Comparison of ENCODE assay signal across 10 cellular contexts in the genomic region with DNA sequence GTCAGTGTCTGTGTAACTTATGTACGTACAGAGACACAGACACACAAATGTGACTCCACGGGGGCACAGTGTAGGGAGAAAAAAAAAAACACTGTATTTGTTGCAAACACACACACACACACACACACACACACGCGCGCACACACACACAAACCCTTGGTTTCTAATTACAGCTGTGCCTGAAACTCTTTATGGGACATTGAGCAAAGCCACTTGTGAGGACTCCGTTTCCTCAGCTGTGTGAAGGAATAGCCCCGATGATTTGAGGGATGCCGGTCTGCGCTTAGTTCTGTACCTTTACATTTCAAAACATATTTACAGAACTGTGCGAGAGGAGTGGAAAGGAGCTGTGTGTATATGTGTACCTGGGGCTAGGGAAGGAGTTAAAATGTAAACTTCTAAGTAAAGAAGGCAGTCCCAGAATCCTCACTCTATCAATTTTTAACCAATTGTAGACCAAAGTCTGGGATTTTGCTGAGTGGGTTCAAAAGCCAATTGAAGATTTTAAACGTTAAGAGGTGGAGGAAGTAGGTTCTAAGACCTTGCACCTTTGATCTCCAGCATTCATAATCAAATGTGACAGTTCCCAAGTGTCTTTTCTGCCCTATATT. TPM values are rescaled to one million over a fixed set of nuclear protein-coding genes. Genes with fewer than 3 reads are reported as not detected.
DNase-seq lines count a peak whose midpoint lies in the region; ATAC-seq and TF ChIP-seq lines count a peak whose summit lies in the region.
"Had no signal": no experiment of that assay in that cellular context is flagged by ENCODE, and none has a peak within 500 bp of the region (broad histone marks: within the 10 kb centered on the region; RNA-seq: fewer than 3 reads in every experiment).

No MANE protein-coding gene starts in this region.

- H3K14ac ChIP-seq in H9 (ENCODE audit: insufficient read depth, low read length), result peak overlapping the region; percentile 51; the same call in 1 of the 2 replicates

- H3K36me3 ChIP-seq in heart right ventricle, result no peaks in the 10 kb centered on the region

- peak overlapping the region; percentile 87 for H3K4me2 ChIP-seq in H9 (ENCODE audit: insufficient read depth, insufficient read length, low read length)

- H3K4me3 ChIP-seq in heart right ventricle, result peak overlapping the region in 8 of 10 donors; percentile 3 to 40 (median 29)

- H3K4me3 Mint-ChIP-seq in H9 (peak overlapping the region; percentile 60 to 72), T-helper 17 cell (peak overlapping the region; percentile 19)
- no peak overlapping the region for H3K4me3 Mint-ChIP-seq in activated CD8-positive, alpha-beta memory T cell treated with anti-CD3 and anti-CD28 coated beads, Interleukin-2, amount 10 ng/mL, durations not matched to agents 7 days and 5 days

- H3K27ac ChIP-seq in H9 (ENCODE audit: insufficient read length, low read depth, low read length), result peak overlapping the region; percentile 88
- peak overlapping the region; percentile 6 to 100 (median 99) for H3K27ac ChIP-seq in heart right ventricle

- no peak overlapping the region for H4K8ac ChIP-seq in H9 (replicated peaks; ENCODE audit: insufficient read length, low read depth, low read length)

- no peak overlapping the region for H3T11ph ChIP-seq in H9 (ENCODE audit: low read length)

- no peak overlapping the region for H4K91ac ChIP-seq in H9 (ENCODE audit: insufficient read length, low read depth, low read length)

- no peak overlapping the region for H3K56ac ChIP-seq in H9 (ENCODE audit: insufficient read length, low read depth, low read length)

- no peaks in the 10 kb centered on the region for H3K79me1 ChIP-seq in H9 (ENCODE audit: insufficient read depth, low read depth, low read length, poor library complexity, severe bottlenecking)

- intact Hi-C loops in heart right ventricle (cut with DNase I), result loop anchor here in 2 of 10 donors (5.0 to 10.0 kb wide), 3 partner anchors 217 to 294 kb away; no protein-coding TSS in a partner anchor

- no peaks in the 10 kb centered on the region for H3K79me2 ChIP-seq in H9 (ENCODE audit: insufficient read depth, low read length)

- H2BK5ac ChIP-seq in H9 (ENCODE audit: insufficient read length, low read length), result no peak overlapping the region

- no peak overlapping the region for H2BK15ac ChIP-seq in H9 (ENCODE audit: low read depth, low read length)

- H3K9me3 ChIP-seq in H9 (ENCODE audit: control insufficient read depth, low read depth, low read length), result no peaks in the 10 kb centered on the region
- H3K9me3 ChIP-seq in T-helper 17 cell (ENCODE audit: control insufficient read depth, low read length, poor library complexity, severe bottlenecking), result no peaks in the 10 kb centered on the region
- H3K9me3 ChIP-seq in heart right ventricle, result no peaks in the 10 kb centered on the region

- H3K27me3 ChIP-seq in H9 (ENCODE audit: insufficient read depth, low read length) (no peaks in the 10 kb centered on the region), heart right ventricle (no peaks in the 10 kb centered on the region)

- no peak overlapping the region for H2AK5ac ChIP-seq in H9 (ENCODE audit: insufficient read length, low read length)

- H2BK20ac ChIP-seq in H9 (ENCODE audit: low read depth, low read length, poor library complexity, severe bottlenecking), result no peak overlapping the region

- ATAC-seq in T-helper 17 cell, result no peak
- peak in 5 of 8 donors; percentile 1 to 32 (median 5) for ATAC-seq in heart right ventricle
- ATAC-seq in activated CD8-positive, alpha-beta memory T cell treated with anti-CD3 and anti-CD28 coated beads, Interleukin-2, amount 10 ng/mL, durations not matched to agents 7 days and 5 days, result no peak
- ATAC-seq in GM21529 (IDR thresholded peaks at IDR 0.05; ENCODE audit: unreplicated experiment), result no peak

- no peak overlapping the region for H3K23ac ChIP-seq in H9 (ENCODE audit: insufficient read length, low read depth, low read length)

- no CpG with 5 or more reads among the region's 11 CpGs for WGBS in H9 (ENCODE audit: extremely low coverage, insufficient read length, low lambda C conversion rate)
- 21 to 39% methylated on average over 11 of the region's 11 CpGs for WGBS in heart right ventricle, 2 donors

- no peaks in the 10 kb centered on the region for H3K36me3 Mint-ChIP-seq in H9 (ENCODE audit: insufficient read depth in 1 of 3, low read depth in 3 of 3)
- H3K36me3 Mint-ChIP-seq in T-helper 17 cell (ENCODE audit: low read depth), result no peaks in the 10 kb centered on the region
- H3K36me3 Mint-ChIP-seq in activated CD8-positive, alpha-beta memory T cell treated with anti-CD3 and anti-CD28 coated beads, Interleukin-2, amount 10 ng/mL, durations not matched to agents 7 days and 5 days, result peaks cover 3% of the 10 kb centered on the region

- peak overlapping the region; percentile 69 to 93 (median 72); a peak in 6 of 7 replicates for H3K27ac Mint-ChIP-seq in H9
- H3K27ac Mint-ChIP-seq in T-helper 17 cell, result peak overlapping the region; percentile 6
- H3K27ac Mint-ChIP-seq in activated CD8-positive, alpha-beta memory T cell treated with anti-CD3 and anti-CD28 coated beads, Interleukin-2, amount 10 ng/mL, durations not matched to agents 7 days and 5 days, result no peak overlapping the region

- H2BK120ac ChIP-seq in H9 (ENCODE audit: low read depth, low read length, poor library complexity, severe bottlenecking), result no peak overlapping the region

- CTCF ChIA-PET in activated CD8-positive, alpha-beta memory T cell treated with anti-CD3 and anti-CD28 coated beads, Interleukin-2, amount 10 ng/mL, durations not matched to agents 7 days and 5 days (lab: Charles Lee), result interaction anchor here (0.7 to 6.3 kb wide), 8 partner anchors 9 to 1204 kb away, joined by 3 to 112 read pairs (median 4); no protein-coding TSS in a partner anchor

- H3K18ac ChIP-seq in H9 (ENCODE audit: insufficient read length, low read depth, low read length), result peak overlapping the region; percentile 28

- H3K23me2 ChIP-seq in H9 (ENCODE audit: insufficient read length, low read depth, low read length, poor library complexity, severe bottlenecking), result peaks cover 12% of the 10 kb centered on the region

- H2BK12ac ChIP-seq in H9 (ENCODE audit: insufficient read length, low read depth, low read length), result no peak overlapping the region

- peak overlapping the region; percentile 35 for H2AFZ ChIP-seq in H9 (ENCODE audit: low read length)

- no peaks in the 10 kb centered on the region for H4K20me1 ChIP-seq in H9 (ENCODE audit: control insufficient read depth, insufficient read depth, insufficient read length)

- H3K4ac ChIP-seq in H9 (ENCODE audit: low read depth, low read length), result no peak overlapping the region

- H3K4me1 ChIP-seq in H9 (ENCODE audit: insufficient read depth, low read length), result peaks cover 7% of the 10 kb centered on the region; the same call in 1 of the 2 replicates
- peaks cover 0 to 39% (median 15%) of the 10 kb centered on the region in 9 donors for H3K4me1 ChIP-seq in heart right ventricle

- H3K4me1 Mint-ChIP-seq in H9 (peaks cover 56% of the 10 kb centered on the region in 2 experiments), T-helper 17 cell (peaks cover 20% of the 10 kb centered on the region)
- peaks cover 45% of the 10 kb centered on the region for H3K4me1 Mint-ChIP-seq in activated CD8-positive, alpha-beta memory T cell treated with anti-CD3 and anti-CD28 coated beads, Interleukin-2, amount 10 ng/mL, durations not matched to agents 7 days and 5 days

- DNase-seq in H9, result peak; percentile 65
- no peak for DNase-seq in T-helper 17 cell
- DNase-seq in heart right ventricle, result no peak
- peak; percentile 68 for DNase-seq in renal cortical epithelial cell (ENCODE audit: low read depth)
- DNase-seq in GDM1 (lab: John Stamatoyannopoulos, UW), result no peak
- no peak for DNase-seq in activated CD8-positive, alpha-beta memory T cell treated with anti-CD3 and anti-CD28 coated beads, Interleukin-2, amount 10 ng/mL, durations not matched to agents 7 days and 5 days
- DNase-seq in activated CD4-positive, CD25-positive, alpha-beta regulatory T cell treated with anti-CD3 and anti-CD28 coated beads, Interleukin-2, amount 50 U/mL, for 72 hours, result no peak
- DNase-seq: kidney glomerular epithelial cell had no signal

- H3K27me3 Mint-ChIP-seq in H9 (ENCODE audit: low read depth) (no peaks in the 10 kb centered on the region), T-helper 17 cell (no peaks in the 10 kb centered on the region)
- no peaks in the 10 kb centered on the region for H3K27me3 Mint-ChIP-seq in activated CD8-positive, alpha-beta memory T cell treated with anti-CD3 and anti-CD28 coated beads, Interleukin-2, amount 10 ng/mL, durations not matched to agents 7 days and 5 days

- TF ChIP-seq CTCF in H9 (conservative IDR thresholded peaks at IDR 0.05), result no peak
- no peak for TF ChIP-seq CTCF in heart right ventricle (IDR thresholded peaks at IDR 0.05)

- H4K5ac ChIP-seq in H9 (ENCODE audit: insufficient read length, low read depth, low read length), result peak overlapping the region; percentile 31

- no peaks in the 10 kb centered on the region; a peak in 1 of 5 replicates for H3K9me3 Mint-ChIP-seq in H9
- H3K9me3 Mint-ChIP-seq in activated CD8-positive, alpha-beta memory T cell treated with anti-CD3 and anti-CD28 coated beads, Interleukin-2, amount 10 ng/mL, durations not matched to agents 7 days and 5 days (ENCODE audit: low read depth), result no peaks in the 10 kb centered on the region

- H3K9ac ChIP-seq in H9 (ENCODE audit: extremely low read depth, insufficient read length, low read length), result peak overlapping the region; percentile 28

RNA-seq across cellular contexts. Expression of gene BCL6, which starts 5.3 kb away (rescaled TPM):
- total RNA-seq in H9 (2021) (3.4 and 4.1 TPM in 2 replicates), T-helper 17 cell (10 to 100 TPM; 25.8 to 29.7 TPM), heart right ventricle (100 to 1,000 TPM in 2 of 10 donors, 10 to 100 TPM in 8; 27.9 to 154 (median 51.7) TPM), renal cortical epithelial cell (4.7 and 24.0 TPM in 2 replicates)
- polyA plus RNA-seq in heart right ventricle, result 10 to 100 TPM; 33.9 to 52.2 TPM
- 10 to 100 TPM; 12.1 to 13.2 TPM for total RNA-seq in activated CD8-positive, alpha-beta memory T cell treated with anti-CD3 and anti-CD28 coated beads, Interleukin-2, amount 10 ng/mL, durations not matched to agents 7 days and 5 days

RNA-seq across cellular contexts. Expression of gene RTP2, which starts 48.3 kb away (rescaled TPM):
- not detected in 2 replicates for total RNA-seq in H9 (2021)
- not detected for total RNA-seq in T-helper 17 cell
- not detected for total RNA-seq in heart right ventricle
- not detected for polyA plus RNA-seq in heart right ventricle
- total RNA-seq in renal cortical epithelial cell, result 0.35 TPM in 1 of 2 replicates, not detected in the other
- not detected for total RNA-seq in activated CD8-positive, alpha-beta memory T cell treated with anti-CD3 and anti-CD28 coated beads, Interleukin-2, amount 10 ng/mL, durations not matched to agents 7 days and 5 days
- total RNA-seq: HT1080 had no signal

Comparison
In these comparisons a context has a peak if more than half of its experiments do, and no peak if none do; other contexts are left out.
1. DNase-seq: peak in H9 (single experiment) and renal cortical epithelial cell (single experiment); none in T-helper 17 cell (0 of 3), heart right ventricle (0 of 2), GDM1 (single experiment), activated CD8-positive, alpha-beta memory T cell treated with anti-CD3 and anti-CD28 coated beads, Interleukin-2, amount 10 ng/mL, durations not matched to agents 7 days and 5 days (single experiment) and activated CD4-positive, CD25-positive, alpha-beta regulatory T cell treated with anti-CD3 and anti-CD28 coated beads, Interleukin-2, amount 50 U/mL, for 72 hours (single experiment).
2. ATAC-seq: peak in heart right ventricle (5 of 8); none in T-helper 17 cell (single experiment), activated CD8-positive, alpha-beta memory T cell treated with anti-CD3 and anti-CD28 coated beads, Interleukin-2, amount 10 ng/mL, durations not matched to agents 7 days and 5 days (single experiment) and GM21529 (single experiment).